Comparison of ENCODE assay signal across 19 cellular contexts in the genomic region with DNA sequence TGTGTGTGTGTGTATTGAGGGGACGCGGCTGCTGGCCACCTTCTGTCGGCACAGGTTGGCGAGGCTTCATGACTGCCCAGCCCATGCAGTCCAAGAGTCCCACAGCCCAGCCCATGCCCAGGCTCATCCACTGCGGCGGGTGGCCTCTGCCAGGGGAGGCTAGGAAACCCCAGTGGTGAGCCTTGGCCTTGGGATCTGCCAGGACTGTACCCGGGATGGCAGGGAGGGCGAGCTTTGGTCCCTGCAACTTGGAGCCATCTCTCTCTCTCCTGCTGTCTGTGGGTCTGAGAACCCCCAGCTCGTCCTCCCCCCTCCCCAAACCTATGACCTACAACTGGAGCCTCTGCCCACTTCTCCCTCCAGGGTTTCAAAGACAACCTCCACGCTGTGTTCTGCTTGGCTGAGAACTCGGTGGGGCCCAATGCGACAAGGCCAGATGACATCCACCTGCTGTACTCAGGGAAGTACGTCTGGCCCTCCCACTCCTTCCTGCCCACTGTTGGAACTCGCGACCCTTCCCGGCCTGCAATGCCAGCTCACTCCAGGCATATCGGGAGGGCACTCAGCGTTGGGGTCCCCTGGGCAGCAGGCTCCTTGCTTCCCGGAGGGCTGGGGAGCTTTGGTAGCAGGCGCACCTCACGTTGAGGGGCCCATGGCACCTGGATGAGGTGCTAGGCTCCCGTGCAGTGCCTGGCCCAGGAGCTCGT. TPM values are rescaled to one million over a fixed set of nuclear protein-coding genes. Genes with fewer than 3 reads are reported as not detected.
DNase-seq lines count a peak whose midpoint lies in the region; ATAC-seq, FAIRE-seq and TF ChIP-seq lines count a peak whose summit lies in the region.
"Had no signal": no experiment of that assay in that cellular context is flagged by ENCODE, and none has a peak within 500 bp of the region (broad histone marks: within the 10 kb centered on the region; RNA-seq: fewer than 3 reads in every experiment).

No MANE protein-coding gene starts in this region.

- no peaks in the 10 kb centered on the region for H3K27me3 Mint-ChIP-seq in activated T-cell treated with anti-CD3 and anti-CD28 coated beads, Interleukin-2, amount 50 U/mL, for 24 hours
- no peaks in the 10 kb centered on the region for H3K27me3 Mint-ChIP-seq in activated T-cell treated with anti-CD3 and anti-CD28 coated beads, Interleukin-2, amount 50 U/mL, for 4 hours (ENCODE audit: low read depth)
- H3K27me3 Mint-ChIP-seq: T-helper 17 cell had no signal

- no peaks in the 10 kb centered on the region for H4K20me1 ChIP-seq in hepatocyte (ENCODE audit: insufficient read depth, poor library complexity, severe bottlenecking)

- H3K4me2 ChIP-seq in hepatocyte, result no peak overlapping the region

- no peaks in the 10 kb centered on the region for H3K9me3 Mint-ChIP-seq in activated T-cell treated with anti-CD3 and anti-CD28 coated beads, Interleukin-2, amount 50 U/mL, for 24 hours
- H3K9me3 Mint-ChIP-seq in activated T-cell treated with anti-CD3 and anti-CD28 coated beads, Interleukin-2, amount 50 U/mL, for 4 hours, result no peaks in the 10 kb centered on the region

- H3K4me3 ChIP-seq in hepatocyte, result no peak overlapping the region
- H3K4me3 ChIP-seq: lung had no signal

- H2AFZ ChIP-seq in hepatocyte, result no peak overlapping the region

- H3K9me2 ChIP-seq in hepatocyte (replicated peaks; ENCODE audit: insufficient read depth), result no peaks in the 10 kb centered on the region

- no peaks in the 10 kb centered on the region for H3K4me1 Mint-ChIP-seq in activated T-cell treated with anti-CD3 and anti-CD28 coated beads, Interleukin-2, amount 50 U/mL, for 24 hours (ENCODE audit: low read depth)
- H3K4me1 Mint-ChIP-seq in activated T-cell treated with anti-CD3 and anti-CD28 coated beads, Interleukin-2, amount 50 U/mL, for 4 hours (ENCODE audit: low read depth), result no peaks in the 10 kb centered on the region
- H3K4me1 Mint-ChIP-seq: T-helper 17 cell had no signal

- H3K4me1 ChIP-seq in hepatocyte (ENCODE audit: insufficient read depth), result no peaks in the 10 kb centered on the region

- 93% methylated on average over 23 of the region's 23 CpGs for WGBS in hepatocyte (ENCODE audit: low lambda C conversion rate, missing lambda C conversion rate)

- H3K27ac ChIP-seq in hepatocyte, result no peak overlapping the region
- H3K27ac ChIP-seq: brain microvascular endothelial cell, RWPE1 had no signal

- H3K36me3 Mint-ChIP-seq in activated T-cell treated with anti-CD3 and anti-CD28 coated beads, Interleukin-2, amount 50 U/mL, for 24 hours (ENCODE audit: low read depth), result peaks cover 11% of the 10 kb centered on the region
- H3K36me3 Mint-ChIP-seq in activated T-cell treated with anti-CD3 and anti-CD28 coated beads, Interleukin-2, amount 50 U/mL, for 4 hours (ENCODE audit: insufficient read depth), result no peaks in the 10 kb centered on the region

- no peaks in the 10 kb centered on the region for H3K9me3 ChIP-seq in hepatocyte (ENCODE audit: low read depth)

- no peak overlapping the region for H3K4me3 Mint-ChIP-seq in activated T-cell treated with anti-CD3 and anti-CD28 coated beads, Interleukin-2, amount 50 U/mL, for 24 hours
- H3K4me3 Mint-ChIP-seq in activated T-cell treated with anti-CD3 and anti-CD28 coated beads, Interleukin-2, amount 50 U/mL, for 4 hours, result no peak overlapping the region
- H3K4me3 Mint-ChIP-seq: T-helper 17 cell had no signal

- H3K36me3 ChIP-seq in hepatocyte (replicated peaks; ENCODE audit: insufficient read depth, low read depth), result no peaks in the 10 kb centered on the region
- H3K36me3 ChIP-seq: brain microvascular endothelial cell had no signal

- no peak for FAIRE-seq in GM12891 (lab: Jason Lieb, UNC)
- FAIRE-seq: GM18507, GM19239 had no signal

- no peaks in the 10 kb centered on the region for H3K27me3 ChIP-seq in hepatocyte
- H3K27me3 ChIP-seq: brain microvascular endothelial cell had no signal

- no peak for TF ChIP-seq CTCF in hepatocyte (IDR thresholded peaks at IDR 0.05; ENCODE audit: poor library complexity)

- peak; percentile 10 to 15 for DNase-seq in activated T-cell treated with anti-CD3 and anti-CD28 coated beads, Interleukin-2, amount 50 U/mL, for 48 hours
- DNase-seq in activated T-cell treated with anti-CD3 and anti-CD28 coated beads, Interleukin-2, amount 50 U/mL, for 24 hours, result no peak
- DNase-seq in GM12891 (ENCODE audit: insufficient read length, low spot score), result peak; percentile 13
- peak; percentile 4 for DNase-seq in hepatocyte (ENCODE audit: low spot score)
- peak; percentile 1 for DNase-seq in retina
- no peak for DNase-seq in SW480 (ENCODE audit: low spot score)
- DNase-seq in activated T-cell treated with anti-CD3 and anti-CD28 coated beads, Interleukin-2, amount 50 U/mL, for 4 hours, result no peak
- DNase-seq: brain microvascular endothelial cell; effector CD8-positive, alpha-beta T cell; GF-D8; NCI-H2081; NCI-H82; stimulated activated CD4-positive, alpha-beta T cell treated with anti-CD3 and anti-CD28 coated beads, Interleukin-4, amount 100 ng/mL, for 4 hours; T-helper 17 cell had no signal

- no peak for ATAC-seq in HG03460 (IDR thresholded peaks at IDR 0.05; ENCODE audit: unreplicated experiment)
- no peak for ATAC-seq in activated T-cell treated with anti-CD3 and anti-CD28 coated beads, Interleukin-2, amount 50 U/mL, for 4 hours
- ATAC-seq: T-helper 17 cell had no signal

- no peak overlapping the region for H3K27ac Mint-ChIP-seq in activated T-cell treated with anti-CD3 and anti-CD28 coated beads, Interleukin-2, amount 50 U/mL, for 24 hours
- H3K27ac Mint-ChIP-seq: T-helper 17 cell had no signal

- no peaks in the 10 kb centered on the region for H3K79me2 ChIP-seq in hepatocyte

- no peak for TF ChIP-seq POLR2A in GM12891 (IDR thresholded peaks at IDR 0.05; ENCODE audit: low read depth, low read length)

TF ChIP-seq in GM12891, 5 proteins besides CTCF, POLR2A, EP300 and RAD21:
- TF ChIP-seq POU2F2 (IDR thresholded peaks at IDR 0.05; ENCODE audit: low read depth, low read length), result no peak
- TF ChIP-seq TAF1 (IDR thresholded peaks at IDR 0.05; ENCODE audit: low read depth, low read length), result no peak
- no peak for TF ChIP-seq POLR2AphosphoS5 (IDR thresholded peaks at IDR 0.05; ENCODE audit: low read depth, low read length)
- TF ChIP-seq SPI1 (IDR thresholded peaks at IDR 0.05; ENCODE audit: low read depth, low read length), result no peak
- no peak for TF ChIP-seq PAX5 (IDR thresholded peaks at IDR 0.05; ENCODE audit: insufficient read depth, low read length, severe bottlenecking)

RNA-seq across cellular contexts. Expression of gene NPEPL1, which starts 19.7 kb away (rescaled TPM):
- 28.0 TPM for polyA plus RNA-seq in GM12891 (2012; ENCODE audit: low read depth, missing spikeins)
- 15.2 and 15.4 TPM in 2 replicates for total RNA-seq in hepatocyte
- polyA plus RNA-seq in hepatocyte, result 42.3 and 46.0 TPM in 2 replicates
- 10 to 100 TPM; 11.5 to 17.2 (median 16.4) TPM for total RNA-seq in activated T-cell treated with anti-CD3 and anti-CD28 coated beads, Interleukin-2, amount 50 U/mL, for 4 hours

Comparison
In these comparisons a context has a peak if more than half of its experiments do, and no peak if none do; other contexts are left out.
1. DNase-seq: peak in activated T-cell treated with anti-CD3 and anti-CD28 coated beads, Interleukin-2, amount 50 U/mL, for 48 hours (2 of 2), GM12891 (single experiment), hepatocyte (single experiment) and retina (single experiment); none in activated T-cell treated with anti-CD3 and anti-CD28 coated beads, Interleukin-2, amount 50 U/mL, for 24 hours (single experiment), SW480 (single experiment) and activated T-cell treated with anti-CD3 and anti-CD28 coated beads, Interleukin-2, amount 50 U/mL, for 4 hours (single experiment).